Comparison of ENCODE assay signal across 28 cellular contexts in the genomic region with DNA sequence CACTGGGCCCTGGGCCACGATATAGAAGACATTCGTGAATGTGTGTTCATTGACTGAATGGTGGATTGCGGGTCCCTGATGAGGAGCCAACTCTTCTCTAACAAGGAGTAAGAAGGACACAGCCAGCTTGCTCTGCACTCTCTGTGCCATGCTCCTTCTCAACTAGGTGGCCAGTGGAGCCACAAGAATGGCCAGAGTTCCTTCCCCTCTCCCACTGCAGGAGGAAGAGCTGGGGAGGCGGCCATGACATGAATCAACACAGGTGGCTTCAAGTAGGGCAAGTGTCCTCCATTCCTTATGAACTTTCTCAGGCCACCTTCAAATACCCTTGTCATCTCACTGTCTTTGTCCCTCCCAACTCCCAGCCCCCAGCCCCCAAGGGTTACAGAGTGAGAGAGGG.
"Had no signal": no experiment of that assay in that cellular context is flagged by ENCODE, and none has a peak within 500 bp of the region (broad histone marks: within the 10 kb centered on the region; RNA-seq: fewer than 3 reads in every experiment).

No MANE protein-coding gene starts in this region.

- H3K27me3 Mint-ChIP-seq: effector memory CD8-positive, alpha-beta T cell had no signal

- FAIRE-seq: colon, endometrium, endothelial cell of umbilical vein, frontal cortex had no signal

- H3K36me3 ChIP-seq: colonic mucosa, gastrocnemius medialis had no signal

- H3K27ac Mint-ChIP-seq: dendritic cell treated with granulocyte-macrophage colony-stimulating factor and Interleukin-4, amounts not matched to agents 40 ng/mL and 50 ng/mL, for 4 days; effector memory CD8-positive, alpha-beta T cell; endodermal cell had no signal

- ATAC-seq: effector memory CD8-positive, alpha-beta T cell; esophagus mucosa; foreskin keratinocyte; gastrocnemius medialis; gastroesophageal sphincter; heart left ventricle; heart right ventricle had no signal

- H3K9me3 ChIP-seq: colonic mucosa, esophagus squamous epithelium, gastrocnemius medialis had no signal

- H3K4me1 ChIP-seq: colonic mucosa, esophagus muscularis mucosa, esophagus squamous epithelium, foreskin keratinocyte, gastrocnemius medialis, gastroesophageal sphincter had no signal

- H3K27me3 ChIP-seq: colonic mucosa, dorsolateral prefrontal cortex, esophagus muscularis mucosa, esophagus squamous epithelium, foreskin keratinocyte, gastrocnemius medialis, gastroesophageal sphincter, heart left ventricle, heart right ventricle had no signal

- H3K4me3 ChIP-seq: colonic mucosa, coronary artery, dorsolateral prefrontal cortex, esophagus muscularis mucosa, esophagus squamous epithelium, gastrocnemius medialis, gastroesophageal sphincter, heart left ventricle, heart right ventricle had no signal

- DNase-seq: colonic mucosa; cortex of kidney; dermis blood vessel endothelial cell; dorsolateral prefrontal cortex; effector CD4-positive, alpha-beta T cell; effector CD8-positive, alpha-beta T cell; effector memory CD4-positive, alpha-beta T cell; effector memory CD8-positive, alpha-beta T cell; endodermal cell; erythroblast; esophagus squamous epithelium; foreskin fibroblast; foreskin keratinocyte; foreskin melanocyte; gastrocnemius medialis; glutamatergic neuron; heart left ventricle; heart right ventricle had no signal

- H3K4me3 Mint-ChIP-seq: dendritic cell treated with granulocyte-macrophage colony-stimulating factor and Interleukin-4, amounts not matched to agents 40 ng/mL and 50 ng/mL, for 4 days; effector memory CD8-positive, alpha-beta T cell; endodermal cell had no signal

- H3K27ac ChIP-seq: colonic mucosa, coronary artery, epithelial cell of prostate, esophagus muscularis mucosa, esophagus squamous epithelium, foreskin keratinocyte, gastrocnemius medialis, gastroesophageal sphincter, heart left ventricle, heart right ventricle had no signal
